In the genomic region with DNA sequence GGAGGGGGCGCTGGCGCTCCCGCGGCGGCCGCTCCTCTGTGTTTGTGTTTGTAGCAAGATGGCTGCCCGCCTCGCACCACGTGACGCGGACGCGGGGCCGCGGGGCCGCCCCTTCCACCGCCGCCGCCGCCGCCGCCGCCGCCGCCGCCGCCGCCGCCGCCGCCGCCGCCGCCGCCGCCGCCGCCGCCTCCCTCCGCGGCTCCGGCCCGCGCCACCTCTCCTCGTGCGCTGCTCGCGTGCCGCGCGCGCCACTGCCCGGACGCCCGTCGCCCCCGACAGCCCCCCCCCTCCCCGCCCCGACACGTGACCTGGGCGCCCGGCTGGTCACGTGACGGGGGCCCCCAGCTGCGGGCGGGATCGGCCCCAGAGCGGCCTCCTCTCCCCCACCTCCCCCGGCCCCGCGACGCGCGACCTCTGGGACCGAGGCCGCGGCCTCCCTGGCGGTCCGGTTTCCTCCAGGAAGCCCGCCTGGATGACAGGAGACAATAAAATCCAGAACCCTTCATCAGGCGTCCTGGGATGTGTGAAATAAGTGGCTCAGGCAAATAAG, we compare ENCODE assay signal across 8 cellular contexts. TPM values are rescaled to one million over a fixed set of nuclear protein-coding genes. Genes with fewer than 3 reads are reported as not detected.
DNase-seq lines count a peak whose midpoint lies in the region; ATAC-seq, FAIRE-seq and TF ChIP-seq lines count a peak whose summit lies in the region.

A gene with protein sequence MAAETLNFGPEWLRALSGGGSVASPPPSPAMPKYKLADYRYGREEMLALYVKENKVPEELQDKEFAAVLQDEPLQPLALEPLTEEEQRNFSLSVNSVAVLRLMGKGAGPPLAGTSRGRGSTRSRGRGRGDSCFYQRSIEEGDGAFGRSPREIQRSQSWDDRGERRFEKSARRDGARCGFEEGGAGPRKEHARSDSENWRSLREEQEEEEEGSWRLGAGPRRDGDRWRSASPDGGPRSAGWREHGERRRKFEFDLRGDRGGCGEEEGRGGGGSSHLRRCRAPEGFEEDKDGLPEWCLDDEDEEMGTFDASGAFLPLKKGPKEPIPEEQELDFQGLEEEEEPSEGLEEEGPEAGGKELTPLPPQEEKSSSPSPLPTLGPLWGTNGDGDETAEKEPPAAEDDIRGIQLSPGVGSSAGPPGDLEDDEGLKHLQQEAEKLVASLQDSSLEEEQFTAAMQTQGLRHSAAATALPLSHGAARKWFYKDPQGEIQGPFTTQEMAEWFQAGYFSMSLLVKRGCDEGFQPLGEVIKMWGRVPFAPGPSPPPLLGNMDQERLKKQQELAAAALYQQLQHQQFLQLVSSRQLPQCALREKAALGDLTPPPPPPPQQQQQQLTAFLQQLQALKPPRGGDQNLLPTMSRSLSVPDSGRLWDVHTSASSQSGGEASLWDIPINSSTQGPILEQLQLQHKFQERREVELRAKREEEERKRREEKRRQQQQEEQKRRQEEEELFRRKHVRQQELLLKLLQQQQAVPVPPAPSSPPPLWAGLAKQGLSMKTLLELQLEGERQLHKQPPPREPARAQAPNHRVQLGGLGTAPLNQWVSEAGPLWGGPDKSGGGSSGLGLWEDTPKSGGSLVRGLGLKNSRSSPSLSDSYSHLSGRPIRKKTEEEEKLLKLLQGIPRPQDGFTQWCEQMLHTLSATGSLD (N-terminal part only) (minus strand): TSS at position 55 of the 550 bp plus-strand sequence. CDS start 6,012 bp downstream, outside the sequence.

- POLR2A ChIA-PET in naive thymus-derived CD8-positive, alpha-beta T cell (lab: Charles Lee): interaction anchor here (0.8 to 12.7 kb wide), 10 partner anchors 11 to 130 kb away, joined by 3 to 170 read pairs (median 8); partner anchors contain the start of genes FBXO24, LRCH4, MOSPD3 and POP7

- H3K27ac Mint-ChIP-seq in naive thymus-derived CD8-positive, alpha-beta T cell: peak within 1 kb of the TSS; percentile 91 to 98 (median 94)

- no peak for FAIRE-seq in RCC 7860 (lab: Jason Lieb, UNC)

- DNase-seq in 8988T: peak; percentile 90
- peak; percentile 36 for DNase-seq in RCC 7860 (ENCODE audit: low spot score)
- peak; percentile 58 for DNase-seq in activated T-helper 9 cell treated with anti-CD3 and anti-CD28 coated beads, Interleukin-2, amount 50 U/mL, for 16 hours (ENCODE audit: low read depth)
- DNase-seq in fibroblast of mammary gland (ENCODE audit: low read depth): peak; percentile 42
- peak; percentile 41 to 80 (median 64) for DNase-seq in naive thymus-derived CD8-positive, alpha-beta T cell

- H3K36me3 Mint-ChIP-seq in naive thymus-derived CD8-positive, alpha-beta T cell: peaks cover 0 to 5% (median 4%) of the 10 kb centered on the region in 3 donors

- no peaks in the 10 kb centered on the region for H3K27me3 Mint-ChIP-seq in naive thymus-derived CD8-positive, alpha-beta T cell

- H3K4me3 ChIP-seq in fibroblast of mammary gland (ENCODE audit: control insufficient read depth, low read depth, low read length): peak within 1 kb of the TSS; percentile 78

- no peaks in the 10 kb centered on the region for H3K9me3 Mint-ChIP-seq in naive thymus-derived CD8-positive, alpha-beta T cell

- no peak for TF ChIP-seq CTCF in fibroblast of mammary gland (conservative IDR thresholded peaks at IDR 0.05; ENCODE audit: control insufficient read depth, insufficient read depth, low read depth, low read length)
- no peak for TF ChIP-seq CTCF in subcutaneous adipose tissue (IDR thresholded peaks at IDR 0.05; ENCODE audit: low read depth)

- peak within 1 kb of the TSS; percentile 88 to 99 (median 95) for H3K4me3 Mint-ChIP-seq in naive thymus-derived CD8-positive, alpha-beta T cell

- H3K4me1 Mint-ChIP-seq in naive thymus-derived CD8-positive, alpha-beta T cell: peaks cover 18 to 41% (median 35%) of the 10 kb centered on the region in 4 donors

- peak; percentile 48 for ATAC-seq in GM18511 (IDR thresholded peaks at IDR 0.05; ENCODE audit: unreplicated experiment)
- peak; percentile 43 for ATAC-seq in HG03558 (IDR thresholded peaks at IDR 0.05; ENCODE audit: extremely low read depth, unreplicated experiment)
- peak; percentile 73 to 77 for ATAC-seq in naive thymus-derived CD8-positive, alpha-beta T cell

RNA-seq across cellular contexts. Expression of the gene that starts here (rescaled TPM):
- 100 to 1,000 TPM; 118 to 122 TPM for total RNA-seq in naive thymus-derived CD8-positive, alpha-beta T cell
- 1 to 10 TPM in 2 of 3 donors, under 1 TPM in 1; 0.83 to 3.0 (median 1.0) TPM for polyA plus RNA-seq in naive thymus-derived CD8-positive, alpha-beta T cell
- total RNA-seq in subcutaneous adipose tissue: 10 to 100 TPM in 3 of 4 donors, 1 to 10 TPM in 1; 9.0 to 44.3 (median 20.0) TPM

Comparison
In these comparisons a context has a peak if more than half of its experiments do, and no peak if none do; other contexts are left out.
1. Peak in every context shown above with its lines: DNase-seq, ATAC-seq and H3K4me3 ChIP-seq.
2. DNase-seq: peak in every context shown above with its lines; median percentile 90 in 8988T; 64 in naive thymus-derived CD8-positive, alpha-beta T cell; 58 in activated T-helper 9 cell treated with anti-CD3 and anti-CD28 coated beads, Interleukin-2, amount 50 U/mL, for 16 hours; 42 in fibroblast of mammary gland; 36 in RCC 7860.